8 cellular contexts compared by ENCODE assay signal in genomic region chr17:32444301-32445074, GRCh38. TPM values are rescaled to one million over a fixed set of nuclear protein-coding genes. Genes with fewer than 3 reads are reported as not detected.
DNase-seq lines count a peak whose midpoint lies in the region; ATAC-seq and TF ChIP-seq lines count a peak whose summit lies in the region.

Gene PSMD11, plus strand, starts transcription at chr17:32444510. Its CDS starts 14 bp downstream, at chr17:32444524.

- H3K27me3 Mint-ChIP-seq in activated B cell treated with CpG ODN at 0.5 μM for 24 hours, result no peaks in the 10 kb centered on the region
- H3K27me3 Mint-ChIP-seq in immature natural killer cell (ENCODE audit: low read depth in 3 of 3), result peaks cover 0 to 7% (median 3%) of the 10 kb centered on the region in 3 donors

- no peaks in the 10 kb centered on the region for H3K27me3 ChIP-seq in spleen (replicated peaks in 1 of 7)

- no peaks in the 10 kb centered on the region for H3K9me3 ChIP-seq in spleen

- peak within 1 kb of the TSS; percentile 89 for H3K4me3 Mint-ChIP-seq in activated B cell treated with CpG ODN at 0.5 μM for 24 hours
- peak within 1 kb of the TSS; percentile 81 to 94 (median 91) for H3K4me3 Mint-ChIP-seq in immature natural killer cell

- H3K27ac ChIP-seq in caudate nucleus (ENCODE audit: low read depth, low read length) (peak within 1 kb of the TSS; percentile 67), spleen (peak within 1 kb of the TSS; percentile 64 to 92 (median 88))

- POLR2A ChIA-PET in activated B cell treated with CpG ODN at 0.5 μM for 24 hours (lab: Charles Lee), result interaction anchor here (0.6 to 2.1 kb wide), 9 partner anchors 18 to 126 kb away, joined by 3 to 18 read pairs (median 5); partner anchors contain the start of genes C17orf75, CDK5R1 and ZNF207

- CTCF ChIA-PET in activated B cell treated with CpG ODN at 0.5 μM for 24 hours (lab: Charles Lee), result interaction anchor here (0.6 to 3.6 kb wide), 12 partner anchors 8 to 339 kb away, joined by 3 to 21 read pairs (median 4); no protein-coding TSS in a partner anchor

- H3K9me3 Mint-ChIP-seq in activated B cell treated with CpG ODN at 0.5 μM for 24 hours (no peaks in the 10 kb centered on the region), immature natural killer cell (no peaks in the 10 kb centered on the region)

- TF ChIP-seq CTCF in AG09309 (IDR thresholded peaks at IDR 0.05; ENCODE audit: control insufficient read depth, insufficient read depth, low read depth, low read length, missing control alignments) (peak; percentile 82), activated B cell treated with CpG ODN at 0.5 μM for 24 hours (IDR thresholded peaks at IDR 0.05) (no peak), spleen (IDR thresholded peaks at IDR 0.05 in 8 of 11, conservative IDR thresholded peaks at IDR 0.05 in 3 of 11) (peak in 9 of 11 experiments; percentile 77 to 98 (median 95))

- intact Hi-C loops in activated B cell treated with CpG ODN at 0.5 μM for 24 hours (cut with micrococcal nuclease), result loop anchor here (1.0 to 5.0 kb wide), 6 partner anchors 72 to 433 kb away; partner anchors contain the start of genes MYO1D and ZNF207
- intact Hi-C loops in spleen (cut with DNase I; ENCODE audit: low total_unique reads), result no loop called here

- peak within 1 kb of the TSS; percentile 92 for H3K4me3 ChIP-seq in AG09309 (ENCODE audit: control insufficient read depth, low read depth, low read length)
- H3K4me3 ChIP-seq in spleen, result peak within 1 kb of the TSS; percentile 82 to 100 (median 99)

- H3K27ac Mint-ChIP-seq in activated B cell treated with CpG ODN at 0.5 μM for 24 hours (peak within 1 kb of the TSS; percentile 65), immature natural killer cell (peak within 1 kb of the TSS; percentile 71 to 91 (median 84))

- peaks cover 31% of the 10 kb centered on the region for H3K36me3 Mint-ChIP-seq in activated B cell treated with CpG ODN at 0.5 μM for 24 hours (ENCODE audit: low read depth)
- peaks cover 1 to 11% (median 3%) of the 10 kb centered on the region in 3 donors for H3K36me3 Mint-ChIP-seq in immature natural killer cell

- peaks cover 19 to 59% (median 38%) of the 10 kb centered on the region in 6 donors for H3K4me1 ChIP-seq in spleen

- peaks cover 0 to 28% (median 25%) of the 10 kb centered on the region in 6 donors for H3K36me3 ChIP-seq in spleen

- peak; percentile 67 for DNase-seq in AG09309 (ENCODE audit: low read depth)
- DNase-seq in NCI-H226, result peak; percentile 93
- DNase-seq in activated B cell treated with CpG ODN at 0.5 μM for 24 hours, result peak; percentile 99
- DNase-seq in caudate nucleus (lab: John Stamatoyannopoulos, UW), result peak in 60 of 61 donors; percentile 59 to 98 (median 94)
- DNase-seq in immature natural killer cell, result peak; percentile 96 to 97 (median 97)
- peak; percentile 100 for DNase-seq in spleen

- 0 to 1% (median 0%) methylated on average over 13 to 74 of the region's 74 CpGs for WGBS in spleen, 5 donors

- TF ChIP-seq POLR2A in spleen (IDR thresholded peaks at IDR 0.05), result peak in 1 of 3 donors; percentile 68

- ATAC-seq in GM18909 (IDR thresholded peaks at IDR 0.05; ENCODE audit: poor library complexity, unreplicated experiment), result peak; percentile 93
- ATAC-seq in HG03175 (IDR thresholded peaks at IDR 0.05; ENCODE audit: unreplicated experiment), result peak; percentile 92
- peak; percentile 97 for ATAC-seq in activated B cell treated with CpG ODN at 0.5 μM for 24 hours (ENCODE audit: low read depth)

- H3K4me1 Mint-ChIP-seq in activated B cell treated with CpG ODN at 0.5 μM for 24 hours (peaks cover 28% of the 10 kb centered on the region), immature natural killer cell (peaks cover 28 to 37% of the 10 kb centered on the region in 2 donors)

RNA-seq across cellular contexts. Expression of gene PSMD11, which starts in this region (rescaled TPM):
- total RNA-seq in activated B cell treated with CpG ODN at 0.5 μM for 24 hours (115 and 117 TPM in 2 replicates), spleen (10 to 100 TPM; 43.0 to 84.8 (median 68.9) TPM)
- polyA plus RNA-seq in immature natural killer cell (100 to 1,000 TPM in 1 of 3 donors, 10 to 100 TPM in 2; 82.1 to 136 (median 96.4) TPM), spleen (10 to 100 TPM; 28.0 to 35.2 (median 35.1) TPM)

Comparison
In these comparisons a context has a peak if more than half of its experiments do, and no peak if none do; other contexts are left out.
1. Peak in every context shown above with its lines: DNase-seq, ATAC-seq, H3K4me3 ChIP-seq and H3K27ac ChIP-seq.